In the genomic region with DNA sequence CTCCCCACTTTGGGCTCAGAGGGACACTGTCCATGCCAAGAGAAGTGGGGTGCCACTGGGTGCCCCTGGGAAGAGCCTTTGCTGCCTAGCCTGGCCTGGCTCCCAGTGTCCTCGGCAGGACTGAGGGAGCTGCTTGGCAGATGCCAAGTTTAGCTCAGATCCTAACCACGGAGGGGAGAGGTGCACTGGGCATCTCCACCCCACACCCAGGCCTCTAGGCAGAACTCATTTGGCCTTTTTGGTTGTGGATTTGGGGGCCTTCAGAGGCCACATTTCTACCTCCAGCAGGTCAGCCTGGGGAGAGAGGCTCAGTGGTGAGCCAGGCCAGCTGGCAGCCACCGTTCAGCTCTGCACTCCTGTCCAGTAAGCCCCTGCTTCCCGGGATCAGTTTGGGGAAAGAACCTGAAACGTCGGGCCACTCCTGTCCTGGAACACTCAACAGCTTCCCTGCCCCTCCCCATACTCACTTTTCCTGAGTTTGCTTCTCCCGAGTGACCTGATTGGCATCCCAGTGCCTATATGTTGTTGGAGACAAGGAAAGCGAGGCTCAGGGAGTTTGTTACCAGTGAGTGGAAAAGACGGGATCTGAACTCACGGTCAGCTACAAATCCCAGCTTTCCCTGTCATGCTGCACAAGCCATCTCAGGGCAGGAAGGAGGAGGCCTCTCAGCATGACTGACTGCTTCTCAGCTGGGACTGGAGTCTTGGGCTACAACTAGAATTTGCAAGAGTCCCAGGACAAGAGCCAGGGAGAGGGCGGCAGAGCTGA, we compare ENCODE assay signal across 14 cellular contexts. TPM values are rescaled to one million over a fixed set of nuclear protein-coding genes. Genes with fewer than 3 reads are reported as not detected.
"Had no signal": no experiment of that assay in that cellular context is flagged by ENCODE, and none has a peak within 500 bp of the region (broad histone marks: within the 10 kb centered on the region; RNA-seq: fewer than 3 reads in every experiment).

No MANE protein-coding gene starts in this region.

- H3K4me3 Mint-ChIP-seq: activated naive CD4-positive, alpha-beta T cell treated with anti-CD3 and anti-CD28 coated beads for 36 hours; activated T-helper 1 cell treated with anti-CD3 and anti-CD28 coated beads, Interleukin-12 subunit alpha, Interleukin-12 subunit beta, Interleukin-2, Interleukin-4 antibody, amounts not matched to agents 30 ng/mL and 10 ng/mL and 1 ng/mL, durations not matched to agents 14 hours and 24 hours and 36 hours; effector memory CD8-positive, alpha-beta T cell; T-helper 2 cell treated with Interferon-gamma antibody and Interleukin-4, amounts not matched to agents 5 μg/mL and 100 μg/mL, for 36 hours had no signal

- H3K4me3 ChIP-seq: cardiac muscle cell, hepatocyte, lower lobe of right lung, skin epidermis, thyroid gland had no signal

- H3K9me3 Mint-ChIP-seq: activated naive CD4-positive, alpha-beta T cell treated with anti-CD3 and anti-CD28 coated beads for 36 hours; activated T-helper 1 cell treated with anti-CD3 and anti-CD28 coated beads, Interleukin-12 subunit alpha, Interleukin-12 subunit beta, Interleukin-2, Interleukin-4 antibody, amounts not matched to agents 30 ng/mL and 10 ng/mL and 1 ng/mL, durations not matched to agents 14 hours and 24 hours and 36 hours; effector memory CD8-positive, alpha-beta T cell; T-helper 2 cell treated with Interferon-gamma antibody and Interleukin-4, amounts not matched to agents 5 μg/mL and 100 μg/mL, for 36 hours had no signal

- H3K27ac ChIP-seq: cardiac muscle cell, lower lobe of right lung, skin epidermis, thyroid gland had no signal

- H3K36me3 Mint-ChIP-seq: naive B cell had no signal

- H3K4me1 Mint-ChIP-seq: naive B cell had no signal

- ATAC-seq: activated CD4-positive, CD25-positive, alpha-beta regulatory T cell treated with anti-CD3 and anti-CD28 coated beads, Interleukin-2, amount 50 U/mL, for 24 hours; effector memory CD8-positive, alpha-beta T cell; lower lobe of right lung had no signal

- DNase-seq: activated CD4-positive, alpha-beta T cell treated with anti-CD3 and anti-CD28 coated beads, Interleukin-2, amount 50 U/mL, for 48 hours; activated naive CD4-positive, alpha-beta T cell treated with anti-CD3 and anti-CD28 coated beads for 36 hours; cortex of kidney; effector memory CD8-positive, alpha-beta T cell; lower lobe of right lung; midbrain; naive B cell; thyroid gland had no signal

- H3K27ac Mint-ChIP-seq: activated naive CD4-positive, alpha-beta T cell treated with anti-CD3 and anti-CD28 coated beads for 36 hours; activated T-helper 1 cell treated with anti-CD3 and anti-CD28 coated beads, Interleukin-12 subunit alpha, Interleukin-12 subunit beta, Interleukin-2, Interleukin-4 antibody, amounts not matched to agents 30 ng/mL and 10 ng/mL and 1 ng/mL, durations not matched to agents 14 hours and 24 hours and 36 hours; effector memory CD8-positive, alpha-beta T cell; naive B cell; T-helper 2 cell treated with Interferon-gamma antibody and Interleukin-4, amounts not matched to agents 5 μg/mL and 100 μg/mL, for 36 hours had no signal

RNA-seq across cellular contexts. Expression of gene CXCL12, which starts 11.2 kb away (rescaled TPM):
- total RNA-seq: activated naive CD4-positive, alpha-beta T cell treated with anti-CD3 and anti-CD28 coated beads for 36 hours; activated T-helper 1 cell treated with anti-CD3 and anti-CD28 coated beads, Interleukin-12 subunit alpha, Interleukin-12 subunit beta, Interleukin-2, Interleukin-4 antibody, amounts not matched to agents 30 ng/mL and 10 ng/mL and 1 ng/mL, durations not matched to agents 14 hours and 24 hours and 36 hours had no signal
